In genomic region chr11:68314203-68314885, GRCh38 we compare ENCODE assay signal across 8 cellular contexts. TPM values are rescaled to one million over a fixed set of nuclear protein-coding genes. Genes with fewer than 3 reads are reported as not detected.
DNase-seq lines count a peak whose midpoint lies in the region; ATAC-seq and TF ChIP-seq lines count a peak whose summit lies in the region.

No MANE protein-coding gene starts in this region.

- DNase-seq in activated T-cell treated with anti-CD3 and anti-CD28 coated beads, Interleukin-2, amount 50 U/mL, for 4 hours = no peak
- DNase-seq in activated T-cell treated with anti-CD3 and anti-CD28 coated beads, Interleukin-2, amount 50 U/mL, for 48 hours = no peak
- DNase-seq in activated naive CD8-positive, alpha-beta T cell treated with anti-CD3 and anti-CD28 coated beads, Interleukin-2, amount 50 U/mL, for 24 hours = no peak
- DNase-seq in left lobe of liver (ENCODE audit: low spot score) (no peak), type B pancreatic cell (ENCODE audit: extremely low spot score, unreplicated experiment) (no peak), activated gamma-delta T cell treated with Interleukin-2 at 50 U/mL for 16 hours (no peak), NK-92 (lab: John Stamatoyannopoulos, UW; ENCODE audit: unreplicated experiment) (no peak), NCI-H2107 (lab: John Stamatoyannopoulos, UW) (no peak)

- no peaks in the 10 kb centered on the region for H3K9me3 Mint-ChIP-seq in activated T-cell treated with anti-CD3 and anti-CD28 coated beads, Interleukin-2, amount 50 U/mL, for 4 hours
- H3K9me3 Mint-ChIP-seq in activated naive CD8-positive, alpha-beta T cell treated with anti-CD3 and anti-CD28 coated beads, Interleukin-2, amount 50 U/mL, for 24 hours = no peaks in the 10 kb centered on the region
- H3K9me3 Mint-ChIP-seq in type B pancreatic cell = no peaks in the 10 kb centered on the region

- peak overlapping the region; percentile 80 for H3K4me3 Mint-ChIP-seq in activated T-cell treated with anti-CD3 and anti-CD28 coated beads, Interleukin-2, amount 50 U/mL, for 4 hours
- peak overlapping the region; percentile 83 for H3K4me3 Mint-ChIP-seq in activated naive CD8-positive, alpha-beta T cell treated with anti-CD3 and anti-CD28 coated beads, Interleukin-2, amount 50 U/mL, for 24 hours
- peak overlapping the region; percentile 96 for H3K4me3 Mint-ChIP-seq in type B pancreatic cell

- ATAC-seq in activated T-cell treated with anti-CD3 and anti-CD28 coated beads, Interleukin-2, amount 50 U/mL, for 4 hours = no peak
- no peak for ATAC-seq in activated naive CD8-positive, alpha-beta T cell treated with anti-CD3 and anti-CD28 coated beads, Interleukin-2, amount 50 U/mL, for 24 hours
- peak; percentile 20 for ATAC-seq in left lobe of liver

- H3K36me3 Mint-ChIP-seq in activated T-cell treated with anti-CD3 and anti-CD28 coated beads, Interleukin-2, amount 50 U/mL, for 4 hours (ENCODE audit: insufficient read depth) = no peaks in the 10 kb centered on the region
- no peaks in the 10 kb centered on the region for H3K36me3 Mint-ChIP-seq in activated naive CD8-positive, alpha-beta T cell treated with anti-CD3 and anti-CD28 coated beads, Interleukin-2, amount 50 U/mL, for 24 hours (ENCODE audit: low read depth)
- no peaks in the 10 kb centered on the region for H3K36me3 Mint-ChIP-seq in type B pancreatic cell

- H3K4me1 Mint-ChIP-seq in activated T-cell treated with anti-CD3 and anti-CD28 coated beads, Interleukin-2, amount 50 U/mL, for 4 hours (ENCODE audit: low read depth) = peaks cover 12% of the 10 kb centered on the region
- H3K4me1 Mint-ChIP-seq in activated naive CD8-positive, alpha-beta T cell treated with anti-CD3 and anti-CD28 coated beads, Interleukin-2, amount 50 U/mL, for 24 hours = peaks cover 14% of the 10 kb centered on the region
- H3K4me1 Mint-ChIP-seq in type B pancreatic cell (ENCODE audit: unreplicated experiment) = peaks cover 40% of the 10 kb centered on the region

- TF ChIP-seq CTCF in type B pancreatic cell (conservative IDR thresholded peaks at IDR 0.05) = no peak

- no peak overlapping the region for H3K27ac Mint-ChIP-seq in activated naive CD8-positive, alpha-beta T cell treated with anti-CD3 and anti-CD28 coated beads, Interleukin-2, amount 50 U/mL, for 24 hours
- H3K27ac Mint-ChIP-seq in type B pancreatic cell = peak overlapping the region; percentile 92

- H3K27me3 Mint-ChIP-seq in activated T-cell treated with anti-CD3 and anti-CD28 coated beads, Interleukin-2, amount 50 U/mL, for 4 hours (ENCODE audit: low read depth) = peaks cover 10% of the 10 kb centered on the region
- H3K27me3 Mint-ChIP-seq in activated naive CD8-positive, alpha-beta T cell treated with anti-CD3 and anti-CD28 coated beads, Interleukin-2, amount 50 U/mL, for 24 hours = peaks cover 21% of the 10 kb centered on the region
- no peaks in the 10 kb centered on the region for H3K27me3 Mint-ChIP-seq in type B pancreatic cell

RNA-seq across cellular contexts. Expression of gene LRP5, which starts 2.0 kb away (rescaled TPM):
- 1 to 10 TPM; 7.7 to 8.5 (median 7.9) TPM for total RNA-seq in activated T-cell treated with anti-CD3 and anti-CD28 coated beads, Interleukin-2, amount 50 U/mL, for 4 hours
- total RNA-seq in left lobe of liver (114 TPM), type B pancreatic cell (ENCODE audit: low replicate concordance) (64.9 and 65.0 TPM in 2 replicates)

RNA-seq across cellular contexts. Expression of gene C11orf24, which starts 42.6 kb away (rescaled TPM):
- total RNA-seq in activated T-cell treated with anti-CD3 and anti-CD28 coated beads, Interleukin-2, amount 50 U/mL, for 4 hours = 10 to 100 TPM; 46.8 to 49.2 (median 47.3) TPM
- total RNA-seq in left lobe of liver (50.1 TPM), type B pancreatic cell (ENCODE audit: low replicate concordance) (45.4 and 46.4 TPM in 2 replicates)
